In genomic region chr12:115308918-115309317, GRCh38 we compare ENCODE assay signal across 23 cellular contexts.
"Had no signal": no experiment of that assay in that cellular context is flagged by ENCODE, and none has a peak within 500 bp of the region (broad histone marks: within the 10 kb centered on the region; RNA-seq: fewer than 3 reads in every experiment).

No MANE protein-coding gene starts in this region.

- H3K9me3 ChIP-seq: Peyer's patch, SJCRH30 had no signal

- H3K4me3 ChIP-seq: PC-9, Peyer's patch, SJCRH30 had no signal

- H3K27me3 ChIP-seq: Peyer's patch, SJCRH30 had no signal

- ATAC-seq: Right ventricle myocardium inferior, SK-N-SH treated with all-trans-retinoic acid at 6 μM for 48 hours had no signal

- H3K4me2 ChIP-seq: PC-9 had no signal

- H3K36me3 ChIP-seq: Peyer's patch, SJCRH30 had no signal

- H2AFZ ChIP-seq: PC-9 had no signal

- H3K27ac ChIP-seq: HL-60, PC-9, Peyer's patch, SJCRH30 had no signal

- DNase-seq: KBM-7, MV-4-11, NCI-H1048, NCI-H1105, NCI-H1417, NCI-H1436 treated with DMSO at 0.1 percent for 48 hours, NCI-H1694, NCI-H187 treated with DMSO at 0.1 percent for 48 hours, NCI-H2029 treated with DMSO at 0.1 percent for 48 hours, NCI-H2171 treated with DMSO at 0.1 percent for 48 hours, NCI-H345, NCI-H524, NCI-H526 treated with DMSO at 0.1 percent for 48 hours, NCI-H748 treated with DMSO at 0.1 percent for 48 hours, OCI-M1, PC-9, Peyer's patch, SHP77 treated with DMSO at 0.1 percent for 48 hours, SJCRH30, T-helper 1 cell had no signal

- H3K4me1 ChIP-seq: Peyer's patch, SJCRH30 had no signal
